Comparison of ENCODE assay signal across 1 cellular context in the genomic region with DNA sequence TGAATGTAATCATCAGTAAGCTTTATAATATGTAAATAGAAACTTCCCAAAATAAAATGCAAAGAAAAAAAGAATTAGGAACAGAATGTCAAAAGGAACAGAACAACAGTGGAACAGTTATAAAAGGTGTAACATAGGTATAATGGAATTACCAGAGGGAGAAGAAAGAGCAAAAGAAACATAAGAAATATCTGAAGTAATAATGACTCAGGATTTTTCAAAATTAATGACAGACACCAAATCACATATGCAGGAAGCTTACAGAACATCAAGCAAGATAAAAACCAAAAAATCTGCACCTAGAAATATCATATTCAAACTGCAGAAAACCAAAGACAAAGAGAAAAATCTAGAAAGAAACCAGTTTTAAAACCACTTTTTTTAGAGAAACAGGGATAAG.
TF ChIP-seq lines count a peak whose summit lies in the region.

No MANE protein-coding gene starts in this region.

TF ChIP-seq in HEK293, 187 proteins besides CTCF, POLR2A, EP300 and RAD21 (continued from another document):
- TF ChIP-seq, protein P1, sequence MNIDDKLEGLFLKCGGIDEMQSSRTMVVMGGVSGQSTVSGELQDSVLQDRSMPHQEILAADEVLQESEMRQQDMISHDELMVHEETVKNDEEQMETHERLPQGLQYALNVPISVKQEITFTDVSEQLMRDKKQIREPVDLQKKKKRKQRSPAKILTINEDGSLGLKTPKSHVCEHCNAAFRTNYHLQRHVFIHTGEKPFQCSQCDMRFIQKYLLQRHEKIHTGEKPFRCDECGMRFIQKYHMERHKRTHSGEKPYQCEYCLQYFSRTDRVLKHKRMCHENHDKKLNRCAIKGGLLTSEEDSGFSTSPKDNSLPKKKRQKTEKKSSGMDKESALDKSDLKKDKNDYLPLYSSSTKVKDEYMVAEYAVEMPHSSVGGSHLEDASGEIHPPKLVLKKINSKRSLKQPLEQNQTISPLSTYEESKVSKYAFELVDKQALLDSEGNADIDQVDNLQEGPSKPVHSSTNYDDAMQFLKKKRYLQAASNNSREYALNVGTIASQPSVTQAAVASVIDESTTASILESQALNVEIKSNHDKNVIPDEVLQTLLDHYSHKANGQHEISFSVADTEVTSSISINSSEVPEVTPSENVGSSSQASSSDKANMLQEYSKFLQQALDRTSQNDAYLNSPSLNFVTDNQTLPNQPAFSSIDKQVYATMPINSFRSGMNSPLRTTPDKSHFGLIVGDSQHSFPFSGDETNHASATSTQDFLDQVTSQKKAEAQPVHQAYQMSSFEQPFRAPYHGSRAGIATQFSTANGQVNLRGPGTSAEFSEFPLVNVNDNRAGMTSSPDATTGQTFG (tag by site-specific recombination; IDR thresholded peaks at IDR 0.05; ENCODE audit: borderline replicate concordance) = no peak
- TF ChIP-seq SP7 (tag by site-specific recombination; IDR thresholded peaks at IDR 0.05) (no peak), MYNN (tag by site-specific recombination; IDR thresholded peaks at IDR 0.05; ENCODE audit: borderline replicate concordance) (no peak)
